10 cellular contexts compared by ENCODE assay signal in the genomic region with DNA sequence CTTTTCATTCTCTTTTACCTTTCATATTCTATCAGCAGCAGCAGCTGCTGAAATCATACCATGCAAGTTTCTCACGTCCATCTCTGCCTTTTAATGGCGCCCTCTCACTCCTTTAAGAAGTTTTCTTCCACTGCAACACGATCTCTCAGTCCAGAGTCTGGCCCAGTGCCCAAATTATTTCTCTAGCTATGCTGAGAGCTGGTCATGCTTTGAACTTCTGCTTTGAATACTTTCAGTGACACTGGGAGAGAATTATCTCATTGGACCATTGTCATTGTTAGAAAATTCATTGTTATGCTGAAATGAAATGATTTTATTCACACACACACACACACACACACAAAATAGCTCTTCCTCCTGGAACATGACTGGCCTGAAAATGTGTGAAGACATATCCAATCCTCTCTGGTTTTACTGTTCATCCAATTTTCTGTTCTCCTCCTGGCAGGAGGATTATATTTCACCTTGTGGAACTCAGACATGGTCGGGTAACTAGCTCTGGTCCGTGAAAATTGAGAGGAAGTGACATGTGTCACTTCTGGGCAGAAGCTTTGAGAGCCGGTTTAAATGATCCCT. TPM values are rescaled to one million over a fixed set of nuclear protein-coding genes. Genes with fewer than 3 reads are reported as not detected.
A peak's percentile ranks its signal among the peaks of the same experiment; 100 is the strongest.
DNase-seq lines count a peak whose midpoint lies in the region; ATAC-seq and TF ChIP-seq lines count a peak whose summit lies in the region.
"Had no signal": no experiment of that assay in that cellular context is flagged by ENCODE, and none has a peak within 500 bp of the region (broad histone marks: within the 10 kb centered on the region; RNA-seq: fewer than 3 reads in every experiment).

No MANE protein-coding gene starts in this region.

- H3K36me3 Mint-ChIP-seq in activated naive CD8-positive, alpha-beta T cell treated with anti-CD3 and anti-CD28 coated beads for 36 hours, result no peaks in the 10 kb centered on the region
- H3K36me3 Mint-ChIP-seq in activated naive CD8-positive, alpha-beta T cell treated with anti-CD3 and anti-CD28 coated beads, Interleukin-2, amount 50 U/mL, for 24 hours (ENCODE audit: low read depth), result no peaks in the 10 kb centered on the region
- H3K36me3 Mint-ChIP-seq in activated naive CD4-positive, alpha-beta T cell treated with anti-CD3 and anti-CD28 coated beads, Interleukin-2, amount 10 ng/mL, durations not matched to agents 7 days and 5 days, result no peaks in the 10 kb centered on the region
- H3K36me3 Mint-ChIP-seq in T-helper 17 cell (ENCODE audit: low read depth), result no peaks in the 10 kb centered on the region
- H3K36me3 Mint-ChIP-seq: memory B cell had no signal

- ATAC-seq in activated naive CD8-positive, alpha-beta T cell treated with anti-CD3 and anti-CD28 coated beads, Interleukin-2, amount 50 U/mL, for 24 hours, result no peak
- ATAC-seq in GM19455 (IDR thresholded peaks at IDR 0.05; ENCODE audit: unreplicated experiment) (no peak), T-helper 17 cell (no peak)

- CTCF ChIA-PET in activated naive CD4-positive, alpha-beta T cell treated with anti-CD3 and anti-CD28 coated beads, Interleukin-2, amount 10 ng/mL, durations not matched to agents 7 days and 5 days (lab: Charles Lee), result no interaction called here

- peaks cover 11% of the 10 kb centered on the region for H3K4me1 Mint-ChIP-seq in activated naive CD8-positive, alpha-beta T cell treated with anti-CD3 and anti-CD28 coated beads for 36 hours
- peaks cover 19% of the 10 kb centered on the region for H3K4me1 Mint-ChIP-seq in activated naive CD8-positive, alpha-beta T cell treated with anti-CD3 and anti-CD28 coated beads, Interleukin-2, amount 50 U/mL, for 24 hours
- H3K4me1 Mint-ChIP-seq in activated naive CD4-positive, alpha-beta T cell treated with anti-CD3 and anti-CD28 coated beads, Interleukin-2, amount 10 ng/mL, durations not matched to agents 7 days and 5 days, result peaks cover 20% of the 10 kb centered on the region
- peaks cover 8% of the 10 kb centered on the region for H3K4me1 Mint-ChIP-seq in T-helper 17 cell

- H3K27ac ChIP-seq in OCI-LY3 (ENCODE audit: low read length) (no peak overlapping the region), thymus (ENCODE audit: low read depth) (peak overlapping the region; percentile 70)

- DNase-seq in activated naive CD8-positive, alpha-beta T cell treated with anti-CD3 and anti-CD28 coated beads for 36 hours, result no peak
- no peak for DNase-seq in activated naive CD8-positive, alpha-beta T cell treated with anti-CD3 and anti-CD28 coated beads, Interleukin-2, amount 50 U/mL, for 24 hours
- DNase-seq in fibroblast of peridontal ligament (ENCODE audit: extremely low read depth) (peak; percentile 48), T-helper 17 cell (no peak)
- no peak for DNase-seq in activated naive CD4-positive, alpha-beta T cell treated with anti-CD3 and anti-CD28 coated beads, Interleukin-2, amount 10 ng/mL, durations not matched to agents 7 days and 5 days
- DNase-seq: stimulated activated CD4-positive, alpha-beta T cell treated with anti-CD3 and anti-CD28 coated beads, Interleukin-12 subunit alpha, Interleukin-12 subunit beta, amount 100 ng/mL, for 4 hours had no signal

- TF ChIP-seq CTCF in OCI-LY3 (IDR thresholded peaks at IDR 0.05; ENCODE audit: low read depth, low read length), result no peak

- no peaks in the 10 kb centered on the region for H3K36me3 ChIP-seq in OCI-LY3 (replicated peaks; ENCODE audit: low read depth, low read length)
- no peaks in the 10 kb centered on the region for H3K36me3 ChIP-seq in thymus (ENCODE audit: control insufficient read depth, insufficient read depth)

- no peaks in the 10 kb centered on the region for H4K20me1 ChIP-seq in OCI-LY3 (ENCODE audit: insufficient read depth, low read length)

- no peak overlapping the region for H3K9ac ChIP-seq in OCI-LY3 (ENCODE audit: low read length)

- no peaks in the 10 kb centered on the region for H3K27me3 ChIP-seq in OCI-LY3 (ENCODE audit: low read depth, low read length)
- H3K27me3 ChIP-seq in thymus (ENCODE audit: control insufficient read depth, insufficient read depth), result no peaks in the 10 kb centered on the region

- H3K4me1 ChIP-seq in OCI-LY3 (ENCODE audit: low read length) (peaks cover 9% of the 10 kb centered on the region), thymus (ENCODE audit: control insufficient read depth, insufficient read depth, low read length) (peaks cover 4% of the 10 kb centered on the region)

- H3K4me2 ChIP-seq in OCI-LY3 (ENCODE audit: low read length), result 0 out of 2 replicates have a peak overlapping the region, but pooled peaks have one; percentile 86

- H3K27ac Mint-ChIP-seq in activated naive CD8-positive, alpha-beta T cell treated with anti-CD3 and anti-CD28 coated beads for 36 hours, result peak overlapping the region; percentile 85
- no peak overlapping the region for H3K27ac Mint-ChIP-seq in activated naive CD8-positive, alpha-beta T cell treated with anti-CD3 and anti-CD28 coated beads, Interleukin-2, amount 50 U/mL, for 24 hours
- H3K27ac Mint-ChIP-seq in activated naive CD4-positive, alpha-beta T cell treated with anti-CD3 and anti-CD28 coated beads, Interleukin-2, amount 10 ng/mL, durations not matched to agents 7 days and 5 days, result no peak overlapping the region
- H3K27ac Mint-ChIP-seq in T-helper 17 cell, result no peak overlapping the region
- H3K27ac Mint-ChIP-seq: memory B cell had no signal

- 88% methylated on average over 6 of the region's 6 CpGs for WGBS in thymus

- no peak overlapping the region for H3K4me3 Mint-ChIP-seq in activated naive CD8-positive, alpha-beta T cell treated with anti-CD3 and anti-CD28 coated beads for 36 hours
- no peak overlapping the region for H3K4me3 Mint-ChIP-seq in activated naive CD8-positive, alpha-beta T cell treated with anti-CD3 and anti-CD28 coated beads, Interleukin-2, amount 50 U/mL, for 24 hours
- H3K4me3 Mint-ChIP-seq in activated naive CD4-positive, alpha-beta T cell treated with anti-CD3 and anti-CD28 coated beads, Interleukin-2, amount 10 ng/mL, durations not matched to agents 7 days and 5 days, result no peak overlapping the region
- no peak overlapping the region for H3K4me3 Mint-ChIP-seq in T-helper 17 cell

- peaks cover 37% of the 10 kb centered on the region for H3K79me2 ChIP-seq in OCI-LY3 (ENCODE audit: low read length)

- no peak overlapping the region for H3K4me3 ChIP-seq in OCI-LY3 (ENCODE audit: low read length)
- no peak overlapping the region for H3K4me3 ChIP-seq in thymus (ENCODE audit: low read length)

- no peaks in the 10 kb centered on the region for H3K9me3 ChIP-seq in OCI-LY3 (ENCODE audit: insufficient read depth, low read length)
- no peaks in the 10 kb centered on the region for H3K9me3 ChIP-seq in thymus (ENCODE audit: control insufficient read depth)
- H3K9me3 ChIP-seq in T-helper 17 cell (ENCODE audit: control insufficient read depth, low read length, poor library complexity, severe bottlenecking), result no peaks in the 10 kb centered on the region

- peaks cover 3% of the 10 kb centered on the region for H3K27me3 Mint-ChIP-seq in activated naive CD8-positive, alpha-beta T cell treated with anti-CD3 and anti-CD28 coated beads for 36 hours
- H3K27me3 Mint-ChIP-seq in activated naive CD8-positive, alpha-beta T cell treated with anti-CD3 and anti-CD28 coated beads, Interleukin-2, amount 50 U/mL, for 24 hours, result no peaks in the 10 kb centered on the region
- no peaks in the 10 kb centered on the region for H3K27me3 Mint-ChIP-seq in activated naive CD4-positive, alpha-beta T cell treated with anti-CD3 and anti-CD28 coated beads, Interleukin-2, amount 10 ng/mL, durations not matched to agents 7 days and 5 days
- no peaks in the 10 kb centered on the region for H3K27me3 Mint-ChIP-seq in T-helper 17 cell

- H2AFZ ChIP-seq in OCI-LY3 (ENCODE audit: low read depth, low read length), result no peak overlapping the region

- no peaks in the 10 kb centered on the region for H3K9me3 Mint-ChIP-seq in activated naive CD8-positive, alpha-beta T cell treated with anti-CD3 and anti-CD28 coated beads for 36 hours
- H3K9me3 Mint-ChIP-seq in activated naive CD8-positive, alpha-beta T cell treated with anti-CD3 and anti-CD28 coated beads, Interleukin-2, amount 50 U/mL, for 24 hours, result no peaks in the 10 kb centered on the region
- H3K9me3 Mint-ChIP-seq in activated naive CD4-positive, alpha-beta T cell treated with anti-CD3 and anti-CD28 coated beads, Interleukin-2, amount 10 ng/mL, durations not matched to agents 7 days and 5 days, result no peaks in the 10 kb centered on the region
- H3K9me3 Mint-ChIP-seq: memory B cell had no signal

RNA-seq across cellular contexts. Expression of a gene that starts 1.3 kb away (rescaled TPM):
- total RNA-seq in activated naive CD8-positive, alpha-beta T cell treated with anti-CD3 and anti-CD28 coated beads for 36 hours, result 100 to 1,000 TPM; 286 to 288 TPM
- polyA plus RNA-seq in thymus, result 161 TPM
- 100 to 1,000 TPM in 1 of 2 donors, 10 to 100 TPM in 1; 93.6 to 115 TPM for total RNA-seq in T-helper 17 cell
